Comparison of ENCODE assay signal across 1 cellular context in the genomic region with DNA sequence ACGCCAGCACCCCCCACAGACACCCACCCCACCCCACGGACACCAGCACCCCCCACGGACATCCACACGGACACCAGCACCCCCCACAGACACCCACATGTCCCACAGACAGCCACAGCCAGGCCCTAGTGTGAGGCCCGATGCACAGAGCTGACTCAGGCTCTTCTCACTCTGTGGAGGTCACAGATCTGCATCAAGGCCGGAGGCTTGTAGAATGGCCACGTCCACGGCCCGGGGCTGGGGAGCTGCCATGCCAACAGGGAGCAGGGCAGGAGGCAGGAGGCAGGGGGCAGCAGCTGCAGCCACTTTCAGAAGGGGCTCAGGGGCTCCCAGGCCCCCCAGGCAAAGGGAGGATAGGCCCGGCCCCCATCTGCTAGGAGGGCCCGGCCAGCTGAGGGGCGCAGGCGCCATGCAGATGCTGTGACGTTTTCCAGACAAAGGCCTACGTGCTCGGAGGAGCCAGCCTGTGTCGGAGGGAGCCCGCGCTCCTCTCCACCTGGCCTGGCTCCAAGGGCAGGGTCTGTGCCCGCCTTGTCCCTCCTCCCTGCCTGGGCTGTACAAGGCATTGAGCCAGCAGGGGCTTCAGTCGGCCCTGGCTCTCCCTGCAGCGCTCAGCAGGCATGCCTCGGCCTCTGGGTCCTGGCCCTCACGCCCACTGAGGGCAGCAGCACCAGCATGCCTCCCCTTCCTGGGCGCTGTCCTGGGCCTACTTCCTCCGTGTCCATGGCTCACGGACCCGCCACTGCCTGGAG.
TF ChIP-seq lines count a peak whose summit lies in the region.

No MANE protein-coding gene starts in this region.

TF ChIP-seq in HepG2, 621 proteins besides CTCF, POLR2A, EP300 and RAD21 (continued from another document):
- no peak for TF ChIP-seq HNF4G (IDR thresholded peaks at IDR 0.05; ENCODE audit: borderline replicate concordance, low read depth, low read length)
- TF ChIP-seq HNF4G (CRISPR knock-in tag; IDR thresholded peaks at IDR 0.05; ENCODE audit: borderline replicate concordance, low read depth): no peak
- TF ChIP-seq, protein P1, sequence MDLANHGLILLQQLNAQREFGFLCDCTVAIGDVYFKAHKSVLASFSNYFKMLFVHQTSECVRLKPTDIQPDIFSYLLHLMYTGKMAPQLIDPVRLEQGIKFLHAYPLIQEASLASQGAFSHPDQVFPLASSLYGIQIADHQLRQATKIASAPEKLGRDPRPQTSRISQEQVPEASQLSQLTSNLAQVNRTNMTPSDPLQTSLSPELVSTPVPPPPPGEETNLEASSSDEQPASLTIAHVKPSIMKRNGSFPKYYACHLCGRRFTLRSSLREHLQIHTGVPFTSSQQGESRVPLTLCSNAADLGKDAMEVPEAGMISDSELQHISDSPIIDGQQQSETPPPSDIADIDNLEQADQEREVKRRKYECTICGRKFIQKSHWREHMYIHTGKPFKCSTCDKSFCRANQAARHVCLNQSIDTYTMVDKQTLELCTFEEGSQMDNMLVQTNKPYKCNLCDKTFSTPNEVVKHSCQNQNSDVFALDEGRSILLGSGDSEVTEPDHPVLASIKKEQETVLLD (CRISPR knock-in tag; IDR thresholded peaks at IDR 0.05; ENCODE audit: low read depth): no peak
- TF ChIP-seq, protein P2, sequence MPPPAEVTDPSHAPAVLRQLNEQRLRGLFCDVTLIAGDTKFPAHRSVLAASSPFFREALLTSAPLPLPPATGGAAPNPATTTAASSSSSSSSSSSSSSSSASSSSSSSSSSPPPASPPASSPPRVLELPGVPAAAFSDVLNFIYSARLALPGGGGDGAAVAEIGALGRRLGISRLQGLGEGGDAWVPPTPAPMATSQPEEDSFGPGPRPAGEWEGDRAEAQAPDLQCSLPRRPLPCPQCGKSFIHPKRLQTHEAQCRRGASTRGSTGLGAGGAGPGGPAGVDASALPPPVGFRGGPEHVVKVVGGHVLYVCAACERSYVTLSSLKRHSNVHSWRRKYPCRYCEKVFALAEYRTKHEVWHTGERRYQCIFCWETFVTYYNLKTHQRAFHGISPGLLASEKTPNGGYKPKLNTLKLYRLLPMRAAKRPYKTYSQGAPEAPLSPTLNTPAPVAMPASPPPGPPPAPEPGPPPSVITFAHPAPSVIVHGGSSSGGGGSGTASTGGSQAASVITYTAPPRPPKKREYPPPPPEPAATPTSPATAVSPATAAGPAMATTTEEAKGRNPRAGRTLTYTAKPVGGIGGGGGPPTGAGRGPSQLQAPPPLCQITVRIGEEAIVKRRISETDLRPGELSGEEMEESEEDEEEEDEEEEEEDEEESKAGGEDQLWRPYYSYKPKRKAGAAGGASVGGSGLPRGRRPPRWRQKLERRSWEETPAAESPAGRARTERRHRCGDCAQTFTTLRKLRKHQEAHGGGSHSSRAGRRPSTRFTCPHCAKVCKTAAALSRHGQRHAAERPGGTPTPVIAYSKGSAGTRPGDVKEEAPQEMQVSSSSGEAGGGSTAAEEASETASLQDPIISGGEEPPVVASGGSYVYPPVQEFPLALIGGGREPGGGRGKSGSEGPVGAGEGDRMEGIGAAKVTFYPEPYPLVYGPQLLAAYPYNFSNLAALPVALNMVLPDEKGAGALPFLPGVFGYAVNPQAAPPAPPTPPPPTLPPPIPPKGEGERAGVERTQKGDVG (CRISPR knock-in tag; IDR thresholded peaks at IDR 0.05; ENCODE audit: borderline replicate concordance): no peak
- TF ChIP-seq, protein P3, sequence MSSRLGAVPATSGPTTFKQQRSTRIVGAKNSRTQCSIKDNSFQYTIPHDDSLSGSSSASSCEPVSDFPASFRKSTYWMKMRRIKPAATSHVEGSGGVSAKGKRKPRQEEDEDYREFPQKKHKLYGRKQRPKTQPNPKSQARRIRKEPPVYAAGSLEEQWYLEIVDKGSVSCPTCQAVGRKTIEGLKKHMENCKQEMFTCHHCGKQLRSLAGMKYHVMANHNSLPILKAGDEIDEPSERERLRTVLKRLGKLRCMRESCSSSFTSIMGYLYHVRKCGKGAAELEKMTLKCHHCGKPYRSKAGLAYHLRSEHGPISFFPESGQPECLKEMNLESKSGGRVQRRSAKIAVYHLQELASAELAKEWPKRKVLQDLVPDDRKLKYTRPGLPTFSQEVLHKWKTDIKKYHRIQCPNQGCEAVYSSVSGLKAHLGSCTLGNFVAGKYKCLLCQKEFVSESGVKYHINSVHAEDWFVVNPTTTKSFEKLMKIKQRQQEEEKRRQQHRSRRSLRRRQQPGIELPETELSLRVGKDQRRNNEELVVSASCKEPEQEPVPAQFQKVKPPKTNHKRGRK (CRISPR knock-in tag; IDR thresholded peaks at IDR 0.05): no peak
- TF ChIP-seq ZNF343 (CRISPR knock-in tag; IDR thresholded peaks at IDR 0.05): no peak
- no peak for TF ChIP-seq ZNF3 (CRISPR knock-in tag; IDR thresholded peaks at IDR 0.05)
- no peak for TF ChIP-seq ZSCAN9 (CRISPR knock-in tag; IDR thresholded peaks at IDR 0.05; ENCODE audit: borderline replicate concordance)
- no peak for TF ChIP-seq ZNF891 (CRISPR knock-in tag; IDR thresholded peaks at IDR 0.05)
- no peak for TF ChIP-seq KDM4B (CRISPR knock-in tag; IDR thresholded peaks at IDR 0.05)
- TF ChIP-seq AGO2 (optimal IDR thresholded peaks at IDR 0.05; ENCODE audit: low read depth, low read length): peak; percentile 80
- no peak for TF ChIP-seq REPIN1 (CRISPR knock-in tag; IDR thresholded peaks at IDR 0.05; ENCODE audit: borderline replicate concordance, low read depth)
